In genomic region chr22:48052621-48052890, GRCh38 we compare ENCODE assay signal across 18 cellular contexts.
DNase-seq lines count a peak whose midpoint lies in the region; ATAC-seq and TF ChIP-seq lines count a peak whose summit lies in the region.
"Had no signal": no experiment of that assay in that cellular context is flagged by ENCODE, and none has a peak within 500 bp of the region (broad histone marks: within the 10 kb centered on the region; RNA-seq: fewer than 3 reads in every experiment).

No MANE protein-coding gene starts in this region.

- no peak overlapping the region for H3T11ph ChIP-seq in H9 (ENCODE audit: low read length)

- no peak overlapping the region for H3K23ac ChIP-seq in H9 (ENCODE audit: insufficient read length, low read depth, low read length)

- H3K4me3 Mint-ChIP-seq in H9 (no peak overlapping the region), osteocyte (ENCODE audit: unreplicated experiment) (no peak overlapping the region)
- H3K4me3 Mint-ChIP-seq: B cell; CD14-positive monocyte; CD4-positive, alpha-beta T cell; CD8-positive, alpha-beta memory T cell; GM23338 had no signal

- no peak overlapping the region for H3K14ac ChIP-seq in H9 (ENCODE audit: insufficient read depth, low read length)

- ATAC-seq in left lobe of liver: no peak
- ATAC-seq in HG03565 (IDR thresholded peaks at IDR 0.05; ENCODE audit: unreplicated experiment): no peak
- ATAC-seq: GM23338 had no signal

- no peak overlapping the region for H3K4me3 ChIP-seq in BLaER1
- H3K4me3 ChIP-seq: BLaER1 treated with 17β-estradiol and CSF1 and Interleukin-3, amounts not matched to agents 10 nM and 100 nM; GM23338 had no signal

- H4K5ac ChIP-seq in H9 (ENCODE audit: insufficient read length, low read depth, low read length): no peak overlapping the region

- H2BK20ac ChIP-seq in H9 (ENCODE audit: low read depth, low read length, poor library complexity, severe bottlenecking): no peak overlapping the region

- H3K18ac ChIP-seq in H9 (ENCODE audit: insufficient read length, low read depth, low read length): no peak overlapping the region

- H3K9ac ChIP-seq in BLaER1 (no peak overlapping the region), H9 (ENCODE audit: extremely low read depth, insufficient read length, low read length) (no peak overlapping the region)
- H3K9ac ChIP-seq: BLaER1 treated with 17β-estradiol and CSF1 and Interleukin-3, amounts not matched to agents 10 nM and 100 nM had no signal

- H3K4me2 ChIP-seq in BLaER1: peak overlapping the region; percentile 6; the same call in 1 of the 2 replicates
- no peak overlapping the region for H3K4me2 ChIP-seq in H9 (ENCODE audit: insufficient read depth, insufficient read length, low read length)
- H3K4me2 ChIP-seq: GM23338 had no signal

- H3K9me3 Mint-ChIP-seq in H9: no peaks in the 10 kb centered on the region
- H3K9me3 Mint-ChIP-seq in osteocyte (ENCODE audit: unreplicated experiment): no peaks in the 10 kb centered on the region
- H3K9me3 Mint-ChIP-seq: CD4-positive, alpha-beta T cell; CD8-positive, alpha-beta memory T cell; GM23338 had no signal

- no peak overlapping the region for H2BK15ac ChIP-seq in H9 (ENCODE audit: low read depth, low read length)

- no peaks in the 10 kb centered on the region for H3K9me3 ChIP-seq in BLaER1
- no peaks in the 10 kb centered on the region for H3K9me3 ChIP-seq in H9 (ENCODE audit: control insufficient read depth, low read depth, low read length)
- H3K9me3 ChIP-seq: BLaER1 treated with 17β-estradiol and CSF1 and Interleukin-3, amounts not matched to agents 10 nM and 100 nM had no signal

- H3K23me2 ChIP-seq in H9 (ENCODE audit: insufficient read length, low read depth, low read length, poor library complexity, severe bottlenecking): no peaks in the 10 kb centered on the region

- H3K27me3 Mint-ChIP-seq in H9 (ENCODE audit: low read depth) (peaks cover 4% of the 10 kb centered on the region), osteocyte (ENCODE audit: unreplicated experiment) (no peaks in the 10 kb centered on the region)

- H3K4me1 ChIP-seq in BLaER1: peaks cover 24% of the 10 kb centered on the region
- no peaks in the 10 kb centered on the region for H3K4me1 ChIP-seq in H9 (ENCODE audit: insufficient read depth, low read length)

- peak; percentile 13 for DNase-seq in H9
- DNase-seq in left lobe of liver (ENCODE audit: low spot score): peak; percentile 24
- DNase-seq in osteocyte (ENCODE audit: extremely low spot score, unreplicated experiment): peak; percentile 63
- no peak for DNase-seq in OCI-M1 (lab: John Stamatoyannopoulos, UW)
- no peak for DNase-seq in NCI-H1436 treated with DMSO at 0.1 percent for 48 hours (lab: John Stamatoyannopoulos, UW)
- no peak for DNase-seq in activated effector memory CD4-positive, alpha-beta T cell treated with Interleukin-2 at 50 U/mL for 16 hours
- DNase-seq: CD4-positive, alpha-beta T cell; CD8-positive, alpha-beta memory T cell; DMS 273 treated with DMSO at 0.1 percent for 48 hours; DMS53; HCEC 1CT had no signal

- no peaks in the 10 kb centered on the region for H3K27me3 ChIP-seq in BLaER1
- no peaks in the 10 kb centered on the region for H3K27me3 ChIP-seq in H9 (ENCODE audit: insufficient read depth, low read length)
- H3K27me3 ChIP-seq: BLaER1 treated with 17β-estradiol and CSF1 and Interleukin-3, amounts not matched to agents 10 nM and 100 nM had no signal

- no peaks in the 10 kb centered on the region for H3K79me1 ChIP-seq in H9 (ENCODE audit: insufficient read depth, low read depth, low read length, poor library complexity, severe bottlenecking)

- H4K20me1 ChIP-seq in BLaER1 (no peaks in the 10 kb centered on the region), H9 (ENCODE audit: control insufficient read depth, insufficient read depth, insufficient read length) (peaks cover 4% of the 10 kb centered on the region)

- H2BK120ac ChIP-seq in H9 (ENCODE audit: low read depth, low read length, poor library complexity, severe bottlenecking): no peak overlapping the region

- no peak overlapping the region for H4K8ac ChIP-seq in H9 (replicated peaks; ENCODE audit: insufficient read length, low read depth, low read length)

- no CpG with 5 or more reads among the region's 7 CpGs for WGBS in H9 (ENCODE audit: extremely low coverage, insufficient read length, low lambda C conversion rate)

- H3K36me3 ChIP-seq in BLaER1: no peaks in the 10 kb centered on the region
- H3K36me3 ChIP-seq: BLaER1 treated with 17β-estradiol and CSF1 and Interleukin-3, amounts not matched to agents 10 nM and 100 nM had no signal

- no peak overlapping the region for H3K27ac ChIP-seq in BLaER1
- H3K27ac ChIP-seq in H9 (ENCODE audit: insufficient read length, low read depth, low read length): no peak overlapping the region
- H3K27ac ChIP-seq: 22Rv1; BLaER1 treated with 17β-estradiol and CSF1 and Interleukin-3, amounts not matched to agents 10 nM and 100 nM had no signal

- H3K56ac ChIP-seq in H9 (ENCODE audit: insufficient read length, low read depth, low read length): no peak overlapping the region

- H3K4me1 Mint-ChIP-seq in H9 (no peaks in the 10 kb centered on the region), osteocyte (ENCODE audit: unreplicated experiment) (no peaks in the 10 kb centered on the region)
- H3K4me1 Mint-ChIP-seq: CD14-positive monocyte; CD8-positive, alpha-beta memory T cell; GM23338 had no signal

- H2BK5ac ChIP-seq in H9 (ENCODE audit: insufficient read length, low read length): no peak overlapping the region

- TF ChIP-seq CTCF in H9 (conservative IDR thresholded peaks at IDR 0.05): no peak
- TF ChIP-seq CTCF in osteocyte (IDR thresholded peaks at IDR 0.05): no peak

- no peak overlapping the region for H2AFZ ChIP-seq in H9 (ENCODE audit: low read length)
- H2AFZ ChIP-seq: GM23338 had no signal

- no peak overlapping the region for H3K4ac ChIP-seq in H9 (ENCODE audit: low read depth, low read length)

- H2BK12ac ChIP-seq in H9 (ENCODE audit: insufficient read length, low read depth, low read length): no peak overlapping the region

- H3K27ac Mint-ChIP-seq in H9 (0 out of 7 replicates have a peak overlapping the region, but pooled peaks of 1 of the 3 experiments have one; percentile 11), osteocyte (ENCODE audit: unreplicated experiment) (no peak overlapping the region)
- H3K27ac Mint-ChIP-seq: B cell; CD14-positive monocyte; CD4-positive, alpha-beta T cell; CD8-positive, alpha-beta memory T cell; GM23338 had no signal

- H3K36me3 Mint-ChIP-seq in H9 (ENCODE audit: insufficient read depth in 1 of 3, low read depth in 3 of 3): no peaks in the 10 kb centered on the region; a peak in 1 of 7 replicates
- H3K36me3 Mint-ChIP-seq in osteocyte (ENCODE audit: unreplicated experiment): no peaks in the 10 kb centered on the region
- H3K36me3 Mint-ChIP-seq: CD14-positive monocyte had no signal

- H2AK5ac ChIP-seq in H9 (ENCODE audit: insufficient read length, low read length): no peak overlapping the region

- no peak overlapping the region for H4K91ac ChIP-seq in H9 (ENCODE audit: insufficient read length, low read depth, low read length)

- H3K79me2 ChIP-seq in H9 (ENCODE audit: insufficient read depth, low read length): no peaks in the 10 kb centered on the region

Comparison
In these comparisons a context has a peak if more than half of its experiments do, and no peak if none do; other contexts are left out.
1. DNase-seq: peak in H9 (single experiment), left lobe of liver (single experiment) and osteocyte (single experiment); none in OCI-M1 (single experiment), NCI-H1436 treated with DMSO at 0.1 percent for 48 hours (single experiment) and activated effector memory CD4-positive, alpha-beta T cell treated with Interleukin-2 at 50 U/mL for 16 hours (single experiment).